Comparison of ENCODE assay signal across 12 cellular contexts in genomic region chr4:2733001-2733843, GRCh38. TPM values are rescaled to one million over a fixed set of nuclear protein-coding genes. Genes with fewer than 3 reads are reported as not detected.
DNase-seq lines count a peak whose midpoint lies in the region; ATAC-seq and TF ChIP-seq lines count a peak whose summit lies in the region.
"Had no signal": no experiment of that assay in that cellular context is flagged by ENCODE, and none has a peak within 500 bp of the region (broad histone marks: within the 10 kb centered on the region; RNA-seq: fewer than 3 reads in every experiment).

No MANE protein-coding gene starts in this region.

- H3K36me3 Mint-ChIP-seq in dendritic cell treated with granulocyte-macrophage colony-stimulating factor and Interleukin-4, amounts not matched to agents 40 ng/mL and 50 ng/mL, for 4 days (ENCODE audit: low read depth), result peaks cover 73% of the 10 kb centered on the region
- H3K36me3 Mint-ChIP-seq in nephron progenitor cell (ENCODE audit: low read depth), result peaks cover 66% of the 10 kb centered on the region

- no peak overlapping the region for H3K4me3 Mint-ChIP-seq in dendritic cell treated with granulocyte-macrophage colony-stimulating factor and Interleukin-4, amounts not matched to agents 40 ng/mL and 50 ng/mL, for 4 days
- H3K4me3 Mint-ChIP-seq in nephron progenitor cell, result no peak overlapping the region

- H3K4me1 Mint-ChIP-seq in dendritic cell treated with granulocyte-macrophage colony-stimulating factor and Interleukin-4, amounts not matched to agents 40 ng/mL and 50 ng/mL, for 4 days (ENCODE audit: low read depth), result peaks cover 27% of the 10 kb centered on the region
- no peaks in the 10 kb centered on the region for H3K4me1 Mint-ChIP-seq in nephron progenitor cell

- CTCF ChIA-PET in HEK293T (lab: Yijun Ruan, JAX), result interaction anchor here (0.6 kb wide), 1 partner anchor 52 kb away, joined by 4 read pairs; no protein-coding TSS in a partner anchor

- DNase-seq in AG08396 (ENCODE audit: low spot score) (peak; percentile 5), H4 (ENCODE audit: low spot score) (peak; percentile 3), nephron progenitor cell (no peak), SKM-1 treated with dmso at 0.1 percent for 144 hours (lab: John Stamatoyannopoulos, UW; ENCODE audit: unreplicated experiment) (no peak), NCI-H187 treated with DMSO at 0.1 percent for 48 hours (lab: John Stamatoyannopoulos, UW) (no peak), HEK293T (ENCODE audit: extremely low spot score) (no peak)
- DNase-seq: activated CD4-positive, CD25-positive, alpha-beta regulatory T cell treated with anti-CD3 and anti-CD28 coated beads, Interleukin-2, amount 50 U/mL, for 72 hours; MM.1S; NCI-H2029 treated with DMSO at 0.1 percent for 48 hours; PC-9 had no signal

- no peaks in the 10 kb centered on the region for H3K27me3 Mint-ChIP-seq in dendritic cell treated with granulocyte-macrophage colony-stimulating factor and Interleukin-4, amounts not matched to agents 40 ng/mL and 50 ng/mL, for 4 days
- no peaks in the 10 kb centered on the region for H3K27me3 Mint-ChIP-seq in nephron progenitor cell (ENCODE audit: low read depth, poor library complexity)

- H3K9me3 Mint-ChIP-seq in dendritic cell treated with granulocyte-macrophage colony-stimulating factor and Interleukin-4, amounts not matched to agents 40 ng/mL and 50 ng/mL, for 4 days, result no peaks in the 10 kb centered on the region
- peaks cover 21% of the 10 kb centered on the region for H3K9me3 Mint-ChIP-seq in nephron progenitor cell

- H3K27ac Mint-ChIP-seq in dendritic cell treated with granulocyte-macrophage colony-stimulating factor and Interleukin-4, amounts not matched to agents 40 ng/mL and 50 ng/mL, for 4 days, result peak overlapping the region; percentile 7
- peak overlapping the region; percentile 98 for H3K27ac Mint-ChIP-seq in nephron progenitor cell

- no peak for ATAC-seq in GM21423 (IDR thresholded peaks at IDR 0.05; ENCODE audit: unreplicated experiment)

- intact Hi-C loops in dendritic cell treated with granulocyte-macrophage colony-stimulating factor and Interleukin-4, amounts not matched to agents 40 ng/mL and 50 ng/mL, for 4 days (cut with micrococcal nuclease), result no loop called here

- TF ChIP-seq CTCF in nephron progenitor cell (IDR thresholded peaks at IDR 0.05), result no peak

- POLR2A ChIA-PET in HEK293T (lab: Yijun Ruan, JAX), result no interaction called here

TF ChIP-seq in HEK293T, 16 proteins besides CTCF, POLR2A, EP300 and RAD21:
- TF ChIP-seq ELF4 (IDR thresholded peaks at IDR 0.05), result no peak

RNA-seq across cellular contexts. Expression of gene TNIP2, which starts 22.9 kb away (rescaled TPM):
- total RNA-seq in H4 (2014; rRNA removed; shearing (Covaris generic)), result 45.7 and 46.8 TPM in 2 replicates

RNA-seq across cellular contexts. Expression of gene SH3BP2, which starts 59.7 kb away (rescaled TPM):
- total RNA-seq in H4 (2014; rRNA removed; shearing (Covaris generic)), result 10.9 and 17.7 TPM in 2 replicates

Comparison
In these comparisons a context has a peak if more than half of its experiments do, and no peak if none do; other contexts are left out.
1. DNase-seq: peak in AG08396 (single experiment) and H4 (single experiment); none in nephron progenitor cell (single experiment), SKM-1 treated with dmso at 0.1 percent for 144 hours (single experiment), NCI-H187 treated with DMSO at 0.1 percent for 48 hours (single experiment) and HEK293T (single experiment).